ENCODE assay signal across 9 cellular contexts in genomic region chr11:103683581-103683980, GRCh38.
"Had no signal": no experiment of that assay in that cellular context is flagged by ENCODE, and none has a peak within 500 bp of the region (broad histone marks: within the 10 kb centered on the region; RNA-seq: fewer than 3 reads in every experiment).

No MANE protein-coding gene starts in this region.

- H3K4me3 ChIP-seq: breast epithelium, hepatocyte, ovary, stomach, thyroid gland had no signal

- DNase-seq: activated naive CD4-positive, alpha-beta T cell treated with anti-CD3 and anti-CD28 coated beads, Interleukin-2, amount 10 ng/mL, durations not matched to agents 7 days and 5 days; left ventricle myocardium superior; ovary; stimulated activated CD4-positive, alpha-beta T cell treated with anti-CD3 and anti-CD28 coated beads, Interleukin-4, amount 100 ng/mL, for 1 hour; stomach; T-helper 17 cell; thyroid gland had no signal
